Comparison of ENCODE assay signal across 23 cellular contexts in the genomic region with DNA sequence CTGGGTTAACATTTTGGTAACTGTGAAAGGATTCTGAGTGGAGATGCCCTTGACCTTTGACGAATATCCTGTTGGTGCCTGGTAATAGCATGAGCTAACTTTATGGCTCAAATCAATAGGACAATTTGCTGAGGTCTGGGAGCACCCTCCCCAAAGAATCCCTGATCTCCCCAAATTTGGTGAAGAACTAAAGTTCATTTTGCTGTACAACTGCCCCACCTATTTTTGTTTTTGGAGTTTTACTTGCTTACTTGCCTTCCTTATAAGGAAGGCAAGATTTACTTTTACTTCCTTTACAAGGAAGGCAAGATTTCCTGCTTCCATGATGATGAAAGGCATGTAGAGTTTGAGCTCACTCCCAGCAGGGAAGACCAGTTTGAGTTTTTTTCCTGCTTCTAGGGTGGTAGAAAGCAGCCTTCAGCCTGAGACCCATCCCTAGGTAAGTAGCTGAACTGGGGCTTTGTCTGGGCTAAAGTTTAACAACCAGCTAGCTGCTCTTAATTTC. TPM values are rescaled to one million over a fixed set of nuclear protein-coding genes. Genes with fewer than 3 reads are reported as not detected.
A peak's percentile ranks its signal among the peaks of the same experiment; 100 is the strongest.
DNase-seq lines count a peak whose midpoint lies in the region; ATAC-seq, FAIRE-seq and TF ChIP-seq lines count a peak whose summit lies in the region.
"Had no signal": no experiment of that assay in that cellular context is flagged by ENCODE, and none has a peak within 500 bp of the region (broad histone marks: within the 10 kb centered on the region; RNA-seq: fewer than 3 reads in every experiment).

No MANE protein-coding gene starts in this region.

- no peak overlapping the region for H2BK12ac ChIP-seq in H9 (ENCODE audit: insufficient read length, low read depth, low read length)

- no peaks in the 10 kb centered on the region for H4K20me1 ChIP-seq in H9 (ENCODE audit: control insufficient read depth, insufficient read depth, insufficient read length)
- H4K20me1 ChIP-seq in HepG2 (ENCODE audit: insufficient read depth, low read length): no peaks in the 10 kb centered on the region

- H3K56ac ChIP-seq in H9 (ENCODE audit: insufficient read length, low read depth, low read length): no peak overlapping the region

- no peak overlapping the region for H3K23ac ChIP-seq in H9 (ENCODE audit: insufficient read length, low read depth, low read length)

- H3K4me2 ChIP-seq in H9 (ENCODE audit: insufficient read depth, insufficient read length, low read length) (no peak overlapping the region), HepG2 (ENCODE audit: low read depth, low read length) (no peak overlapping the region)

- peaks cover 33% of the 10 kb centered on the region in 2 experiments for H3K9me3 Mint-ChIP-seq in H9

- H3K27ac ChIP-seq in H9 (ENCODE audit: insufficient read length, low read depth, low read length) (no peak overlapping the region), iPS-20b (ENCODE audit: low read length) (peak overlapping the region; percentile 39), substantia nigra (ENCODE audit: low read depth, low read length, poor library complexity, severe bottlenecking) (no peak overlapping the region), HepG2 (ENCODE audit: extremely low read length, insufficient read depth, low read length) (no peak overlapping the region)
- H3K27ac ChIP-seq: heart right ventricle had no signal

- peaks cover 17 to 31% (median 22%) of the 10 kb centered on the region in 3 experiments for H3K36me3 Mint-ChIP-seq in H9 (ENCODE audit: insufficient read depth in 1 of 3, low read depth in 3 of 3)
- H3K36me3 Mint-ChIP-seq in T-helper 17 cell (ENCODE audit: low read depth): peaks cover 2% of the 10 kb centered on the region
- H3K36me3 Mint-ChIP-seq: CD4-positive, CD25-positive, alpha-beta regulatory T cell had no signal

- no peak for FAIRE-seq in HepG2 (lab: Jason Lieb, UNC)
- FAIRE-seq: A204.1, islet of Langerhans had no signal

- TF ChIP-seq RAD21 in HepG2 (CRISPR knock-in tag; IDR thresholded peaks at IDR 0.05): no peak

- no peak overlapping the region for H2AFZ ChIP-seq in H9 (ENCODE audit: low read length)
- H2AFZ ChIP-seq in HepG2 (ENCODE audit: low read length): no peak overlapping the region

- DNase-seq in AG04449 (ENCODE audit: low read depth, low spot score) (no peak), H9 (no peak), T-helper 17 cell (no peak), substantia nigra (lab: John Stamatoyannopoulos, UW) (no peak), NCI-H1105 treated with DMSO at 0.1 percent for 48 hours (lab: John Stamatoyannopoulos, UW) (no peak), COLO829 (ENCODE audit: low spot score) (no peak), HepG2 (ENCODE audit: low spot score) (no peak)
- DNase-seq: activated CD4-positive, alpha-beta T cell treated with anti-CD3 and anti-CD28 coated beads for 4 hours; activated CD8-positive, alpha-beta memory T cell treated with anti-CD3 and anti-CD28 coated beads, Interleukin-2, amount 10 ng/mL, durations not matched to agents 7 days and 5 days; CD4-positive, CD25-positive, alpha-beta regulatory T cell; endodermal cell; HCEC 1CT; heart right ventricle; NCI-H1694 treated with DMSO at 0.1 percent for 48 hours; NCI-H526 treated with DMSO at 0.1 percent for 48 hours; SW 1271 had no signal

- peaks cover 6% of the 10 kb centered on the region; the same call in 1 of the 2 replicates for H3K4me1 ChIP-seq in H9 (ENCODE audit: insufficient read depth, low read length)
- H3K4me1 ChIP-seq in iPS-20b (ENCODE audit: insufficient read depth, low read length): peaks cover 24% of the 10 kb centered on the region; the same call in 1 of the 2 replicates
- no peaks in the 10 kb centered on the region for H3K4me1 ChIP-seq in HepG2 (ENCODE audit: insufficient read depth, low read length)
- H3K4me1 ChIP-seq: heart right ventricle had no signal

- TF ChIP-seq CTCF in AG04449 (IDR thresholded peaks at IDR 0.05; ENCODE audit: insufficient read depth, low read length, missing control alignments) (no peak), H9 (conservative IDR thresholded peaks at IDR 0.05) (no peak), HepG2 (CRISPR knock-in tag; IDR thresholded peaks at IDR 0.05) (no peak)

- H3K36me3 ChIP-seq in iPS-20b (ENCODE audit: insufficient read depth, low read depth, low read length): no peaks in the 10 kb centered on the region
- no peaks in the 10 kb centered on the region for H3K36me3 ChIP-seq in HepG2 (replicated peaks in 1 of 2; ENCODE audit: control insufficient read depth in 1 of 2, insufficient read depth in 2 of 2, low read length in 2 of 2)
- H3K36me3 ChIP-seq: heart right ventricle had no signal

- no peak overlapping the region for H2BK15ac ChIP-seq in H9 (ENCODE audit: low read depth, low read length)

- TF ChIP-seq EP300 in HepG2 (IDR thresholded peaks at IDR 0.05; ENCODE audit: low read depth in 2 of 2, low read length in 2 of 2) (no peak), HepG2 (CRISPR knock-in tag; IDR thresholded peaks at IDR 0.05; ENCODE audit: borderline replicate concordance) (no peak)

- no peak overlapping the region for H3K14ac ChIP-seq in H9 (ENCODE audit: insufficient read depth, low read length)

- H3K79me1 ChIP-seq in H9 (ENCODE audit: insufficient read depth, low read depth, low read length, poor library complexity, severe bottlenecking): no peaks in the 10 kb centered on the region

- H3K9ac ChIP-seq in H9 (ENCODE audit: extremely low read depth, insufficient read length, low read length) (no peak overlapping the region), iPS-20b (ENCODE audit: low read depth, low read length) (peak overlapping the region; percentile 33; the same call in 1 of the 2 replicates), HepG2 (ENCODE audit: insufficient read depth, low read depth, low read length) (no peak overlapping the region)

- H3K4me3 Mint-ChIP-seq in H9 (no peak overlapping the region), T-helper 17 cell (peak overlapping the region; percentile 31)
- H3K4me3 Mint-ChIP-seq: activated CD8-positive, alpha-beta memory T cell treated with anti-CD3 and anti-CD28 coated beads, Interleukin-2, amount 10 ng/mL, durations not matched to agents 7 days and 5 days; activated naive CD8-positive, alpha-beta T cell; activated T-helper 1 cell treated with anti-CD3 and anti-CD28 coated beads, Interleukin-12 subunit alpha, Interleukin-12 subunit beta, Interleukin-2, Interleukin-4 antibody, amounts not matched to agents 30 ng/mL and 10 ng/mL and 1 ng/mL, durations not matched to agents 14 hours and 24 hours and 36 hours; CD4-positive, CD25-positive, alpha-beta regulatory T cell; endodermal cell had no signal

- no TSS peak for BruUV-seq in HepG2 (replicated peaks; lab: Mats Ljungman, UMichigan)

- CTCF ChIA-PET in AG04449 (lab: Yijun Ruan, JAX): interaction anchor here (1.4 to 2.3 kb wide), 2 partner anchors 215 to 541 kb away, joined by 5 to 10 read pairs; no protein-coding TSS in a partner anchor
- CTCF ChIA-PET in HepG2 (lab: Yijun Ruan, JAX; ENCODE audit: low intra/inter-chr PET ratio, low total read pairs): no interaction called here

- no peak overlapping the region for H2BK5ac ChIP-seq in H9 (ENCODE audit: insufficient read length, low read length)

- no peak overlapping the region for H2BK120ac ChIP-seq in H9 (ENCODE audit: low read depth, low read length, poor library complexity, severe bottlenecking)

- no peak overlapping the region for H2AK5ac ChIP-seq in H9 (ENCODE audit: insufficient read length, low read length)

- H3K27me3 ChIP-seq in H9 (ENCODE audit: insufficient read depth, low read length) (no peaks in the 10 kb centered on the region), iPS-20b (ENCODE audit: insufficient read depth, low read length) (no peaks in the 10 kb centered on the region), HepG2 (ENCODE audit: control insufficient read depth in 1 of 2, insufficient read depth in 2 of 2, low read length in 2 of 2) (peaks cover 0 to 4% of the 10 kb centered on the region in 2 experiments; a peak in 2 of 5 replicates)

- no peak overlapping the region for H3K4ac ChIP-seq in H9 (ENCODE audit: low read depth, low read length)

- no peaks in the 10 kb centered on the region for H3K23me2 ChIP-seq in H9 (ENCODE audit: insufficient read length, low read depth, low read length, poor library complexity, severe bottlenecking)

- H3K27ac Mint-ChIP-seq in H9: peak overlapping the region in 2 of 3 experiments; percentile 69 to 80; a peak in 4 of 7 replicates
- peak overlapping the region; percentile 27 for H3K27ac Mint-ChIP-seq in T-helper 17 cell
- H3K27ac Mint-ChIP-seq: activated CD8-positive, alpha-beta memory T cell treated with anti-CD3 and anti-CD28 coated beads, Interleukin-2, amount 10 ng/mL, durations not matched to agents 7 days and 5 days; activated naive CD8-positive, alpha-beta T cell; activated T-helper 1 cell treated with anti-CD3 and anti-CD28 coated beads, Interleukin-12 subunit alpha, Interleukin-12 subunit beta, Interleukin-2, Interleukin-4 antibody, amounts not matched to agents 30 ng/mL and 10 ng/mL and 1 ng/mL, durations not matched to agents 14 hours and 24 hours and 36 hours; CD4-positive, CD25-positive, alpha-beta regulatory T cell; endodermal cell had no signal

- H3K4me1 Mint-ChIP-seq in H9: peaks cover 37 to 40% of the 10 kb centered on the region in 2 experiments
- peaks cover 12% of the 10 kb centered on the region for H3K4me1 Mint-ChIP-seq in T-helper 17 cell

- no peak overlapping the region for H3K18ac ChIP-seq in H9 (ENCODE audit: insufficient read length, low read depth, low read length)

- no CpG with 5 or more reads among the region's 1 CpG for WGBS in H9 (ENCODE audit: extremely low coverage, insufficient read length, low lambda C conversion rate)
- WGBS in HepG2 (ENCODE audit: low lambda C conversion rate): 0% methylated on average over 1 of the region's 1 CpG

- H3K27me3 Mint-ChIP-seq in H9 (ENCODE audit: low read depth) (no peaks in the 10 kb centered on the region), T-helper 17 cell (peaks cover 9% of the 10 kb centered on the region)

- ATAC-seq in T-helper 17 cell (no peak), HepG2 (no peak)
- ATAC-seq: activated CD8-positive, alpha-beta memory T cell treated with anti-CD3 and anti-CD28 coated beads, Interleukin-2, amount 10 ng/mL, durations not matched to agents 7 days and 5 days; heart right ventricle had no signal

- H3T11ph ChIP-seq in H9 (ENCODE audit: low read length): no peak overlapping the region

- in situ Hi-C loops in HepG2 (cut with HindIII; ENCODE audit: extremely low pct_ligation_motif_present, low pct_unique_long_range_greater_than_20kb): no loop called here

- no peak overlapping the region for H4K5ac ChIP-seq in H9 (ENCODE audit: insufficient read length, low read depth, low read length)

- H3K9me3 ChIP-seq in H9 (ENCODE audit: control insufficient read depth, low read depth, low read length) (peaks cover 4% of the 10 kb centered on the region), T-helper 17 cell (ENCODE audit: control insufficient read depth, low read length, poor library complexity, severe bottlenecking) (peaks cover under 1% of the 10 kb centered on the region), iPS-20b (ENCODE audit: insufficient read depth, low read depth, low read length) (peaks cover 28% of the 10 kb centered on the region), HepG2 (ENCODE audit: low read length) (peaks cover 7% of the 10 kb centered on the region)

- TF ChIP-seq POLR2A in HepG2 (IDR thresholded peaks at IDR 0.05; ENCODE audit: insufficient read depth in 1 of 2, low read depth in 2 of 2, low read length in 2 of 2): no peak

- intact Hi-C loops in HepG2 (cut with micrococcal nuclease; ENCODE audit: unreplicated experiment): loop anchor here (1.0 kb wide), 1 partner anchor 21 kb away; no protein-coding TSS in a partner anchor

- no peak overlapping the region for H2BK20ac ChIP-seq in H9 (ENCODE audit: low read depth, low read length, poor library complexity, severe bottlenecking)

- H3K4me3 ChIP-seq in AG04449 (ENCODE audit: low read depth, low read length) (peak overlapping the region; percentile 40), iPS-20b (ENCODE audit: low read length) (peak overlapping the region; percentile 42), HepG2 (replicated peaks in 1 of 3; ENCODE audit: insufficient read depth in 1 of 3, low read depth in 2 of 3, low read length in 3 of 3) (no peak overlapping the region)
- H3K4me3 ChIP-seq: heart right ventricle had no signal

- H4K8ac ChIP-seq in H9 (replicated peaks; ENCODE audit: insufficient read length, low read depth, low read length): no peak overlapping the region

- H3K79me2 ChIP-seq in H9 (ENCODE audit: insufficient read depth, low read length) (no peaks in the 10 kb centered on the region), HepG2 (ENCODE audit: insufficient read depth, low read length) (no peaks in the 10 kb centered on the region)

- POLR2A ChIA-PET in AG04449 (lab: Yijun Ruan, JAX): no interaction called here
- POLR2A ChIA-PET in HepG2 (lab: Yijun Ruan, JAX): no interaction called here

- no peak overlapping the region for H4K91ac ChIP-seq in H9 (ENCODE audit: insufficient read length, low read depth, low read length)

RNA-seq across cellular contexts. Expression of gene KRTAP4-9, which starts 2.8 kb away (rescaled TPM):
- total RNA-seq in H9 (2021) (not detected in 2 replicates), T-helper 17 cell (not detected), HepG2 (2016; rRNA removed; fragmentation: Illumina TruSeq; extraction: Trizol) (not detected in 2 replicates)
- not detected in 2 replicates for total RNA-seq in HepG2 (2016; cell fraction: cytosol; rRNA removed; fragmentation: Illumina TruSeq; extraction: Trizol; ENCODE audit: low read depth)
- not detected in 2 replicates for total RNA-seq in HepG2 (2016; cell fraction: insoluble cytoplasmic fraction; rRNA removed; fragmentation: Illumina TruSeq; extraction: Trizol)
- total RNA-seq in HepG2 (2016; cell fraction: membrane; rRNA removed; fragmentation: Illumina TruSeq; extraction: Trizol): not detected in 2 replicates
- not detected in 2 replicates for total RNA-seq in HepG2 (2016; cell fraction: nucleus; rRNA removed; fragmentation: Illumina TruSeq; extraction: Trizol)
- not detected in 2 replicates for polyA plus RNA-seq in HepG2 (2011; rRNA removed)
- not detected in 2 replicates for polyA plus RNA-seq in HepG2 (2011; cell fraction: cytosol; rRNA removed)
- not detected in 2 replicates for polyA plus RNA-seq in HepG2 (2011; cell fraction: nucleus; rRNA removed)
- polyA plus RNA-seq in HepG2 (2012): not detected in 2 replicates
- polyA plus RNA-seq in HepG2 (2016; cell fraction: cytosol; fragmentation: Illumina TruSeq; extraction: Trizol; ENCODE audit: low read depth): not detected in 2 replicates
- not detected in 2 replicates for polyA plus RNA-seq in HepG2 (2016; cell fraction: insoluble cytoplasmic fraction; fragmentation: Illumina TruSeq; extraction: Trizol; ENCODE audit: low read depth)
- not detected in 2 replicates for polyA plus RNA-seq in HepG2 (2016; cell fraction: membrane; fragmentation: Illumina TruSeq; extraction: Trizol; ENCODE audit: low read depth)
- not detected in 2 replicates for polyA plus RNA-seq in HepG2 (2016; cell fraction: nucleus; fragmentation: Illumina TruSeq; extraction: Trizol; ENCODE audit: insufficient read depth, low read depth)
- polyA minus RNA-seq in HepG2 (2011; rRNA and poly(A)+ RNA removed; ENCODE audit: low replicate concordance): not detected in 2 replicates
- polyA minus RNA-seq in HepG2 (2011; cell fraction: cytosol; rRNA and poly(A)+ RNA removed): not detected in 2 replicates
- polyA minus RNA-seq in HepG2 (2011; cell fraction: nucleus; rRNA and poly(A)+ RNA removed): not detected in 2 replicates
- total RNA-seq: activated CD8-positive, alpha-beta memory T cell treated with anti-CD3 and anti-CD28 coated beads, Interleukin-2, amount 10 ng/mL, durations not matched to agents 7 days and 5 days; activated T-helper 1 cell treated with anti-CD3 and anti-CD28 coated beads, Interleukin-12 subunit alpha, Interleukin-12 subunit beta, Interleukin-2, Interleukin-4 antibody, amounts not matched to agents 30 ng/mL and 10 ng/mL and 1 ng/mL, durations not matched to agents 14 hours and 24 hours and 36 hours; CD4-positive, CD25-positive, alpha-beta regulatory T cell; endodermal cell; heart right ventricle; urinary bladder had no signal
- polyA plus RNA-seq: CD4-positive, CD25-positive, alpha-beta regulatory T cell; heart right ventricle; urinary bladder had no signal

RNA-seq across cellular contexts. Expression of gene KRTAP4-16, which starts 6.0 kb away (rescaled TPM):
- total RNA-seq in H9 (2021) (not detected in 2 replicates), T-helper 17 cell (not detected), HepG2 (2016; rRNA removed; fragmentation: Illumina TruSeq; extraction: Trizol) (not detected in 2 replicates)
- total RNA-seq in HepG2 (2016; cell fraction: cytosol; rRNA removed; fragmentation: Illumina TruSeq; extraction: Trizol; ENCODE audit: low read depth): not detected in 2 replicates
- total RNA-seq in HepG2 (2016; cell fraction: insoluble cytoplasmic fraction; rRNA removed; fragmentation: Illumina TruSeq; extraction: Trizol): not detected in 2 replicates
- not detected in 2 replicates for total RNA-seq in HepG2 (2016; cell fraction: membrane; rRNA removed; fragmentation: Illumina TruSeq; extraction: Trizol)
- total RNA-seq in HepG2 (2016; cell fraction: nucleus; rRNA removed; fragmentation: Illumina TruSeq; extraction: Trizol): not detected in 2 replicates
- not detected in 2 replicates for polyA plus RNA-seq in HepG2 (2011; rRNA removed)
- polyA plus RNA-seq in HepG2 (2011; cell fraction: cytosol; rRNA removed): not detected in 2 replicates
- polyA plus RNA-seq in HepG2 (2011; cell fraction: nucleus; rRNA removed): not detected in 2 replicates
- polyA plus RNA-seq in HepG2 (2012): not detected in 2 replicates
- not detected in 2 replicates for polyA plus RNA-seq in HepG2 (2016; cell fraction: cytosol; fragmentation: Illumina TruSeq; extraction: Trizol; ENCODE audit: low read depth)
- polyA plus RNA-seq in HepG2 (2016; cell fraction: insoluble cytoplasmic fraction; fragmentation: Illumina TruSeq; extraction: Trizol; ENCODE audit: low read depth): not detected in 2 replicates
- not detected in 2 replicates for polyA plus RNA-seq in HepG2 (2016; cell fraction: membrane; fragmentation: Illumina TruSeq; extraction: Trizol; ENCODE audit: low read depth)
- polyA plus RNA-seq in HepG2 (2016; cell fraction: nucleus; fragmentation: Illumina TruSeq; extraction: Trizol; ENCODE audit: insufficient read depth, low read depth): not detected in 2 replicates
- polyA minus RNA-seq in HepG2 (2011; rRNA and poly(A)+ RNA removed; ENCODE audit: low replicate concordance): not detected in 2 replicates
- not detected in 2 replicates for polyA minus RNA-seq in HepG2 (2011; cell fraction: cytosol; rRNA and poly(A)+ RNA removed)
- not detected in 2 replicates for polyA minus RNA-seq in HepG2 (2011; cell fraction: nucleus; rRNA and poly(A)+ RNA removed)
- total RNA-seq: activated CD8-positive, alpha-beta memory T cell treated with anti-CD3 and anti-CD28 coated beads, Interleukin-2, amount 10 ng/mL, durations not matched to agents 7 days and 5 days; activated T-helper 1 cell treated with anti-CD3 and anti-CD28 coated beads, Interleukin-12 subunit alpha, Interleukin-12 subunit beta, Interleukin-2, Interleukin-4 antibody, amounts not matched to agents 30 ng/mL and 10 ng/mL and 1 ng/mL, durations not matched to agents 14 hours and 24 hours and 36 hours; CD4-positive, CD25-positive, alpha-beta regulatory T cell; endodermal cell; heart right ventricle; lower leg skin; urinary bladder had no signal
- polyA plus RNA-seq: CD4-positive, CD25-positive, alpha-beta regulatory T cell; heart right ventricle; urinary bladder had no signal

RNA-seq across cellular contexts. Expression of gene KRTAP4-8, which starts 10.1 kb away (rescaled TPM):
- total RNA-seq in H9 (2021) (not detected in 2 replicates), T-helper 17 cell (not detected), HepG2 (2016; rRNA removed; fragmentation: Illumina TruSeq; extraction: Trizol) (not detected in 2 replicates)
- not detected in 2 replicates for total RNA-seq in HepG2 (2016; cell fraction: cytosol; rRNA removed; fragmentation: Illumina TruSeq; extraction: Trizol; ENCODE audit: low read depth)
- total RNA-seq in HepG2 (2016; cell fraction: insoluble cytoplasmic fraction; rRNA removed; fragmentation: Illumina TruSeq; extraction: Trizol): not detected in 2 replicates
- total RNA-seq in HepG2 (2016; cell fraction: membrane; rRNA removed; fragmentation: Illumina TruSeq; extraction: Trizol): not detected in 2 replicates
- total RNA-seq in HepG2 (2016; cell fraction: nucleus; rRNA removed; fragmentation: Illumina TruSeq; extraction: Trizol): not detected in 2 replicates
- not detected in 2 replicates for polyA plus RNA-seq in HepG2 (2011; rRNA removed)
- polyA plus RNA-seq in HepG2 (2011; cell fraction: cytosol; rRNA removed): not detected in 2 replicates
- not detected in 2 replicates for polyA plus RNA-seq in HepG2 (2011; cell fraction: nucleus; rRNA removed)
- not detected in 2 replicates for polyA plus RNA-seq in HepG2 (2012)
- polyA plus RNA-seq in HepG2 (2016; cell fraction: cytosol; fragmentation: Illumina TruSeq; extraction: Trizol; ENCODE audit: low read depth): not detected in 2 replicates
- not detected in 2 replicates for polyA plus RNA-seq in HepG2 (2016; cell fraction: insoluble cytoplasmic fraction; fragmentation: Illumina TruSeq; extraction: Trizol; ENCODE audit: low read depth)
- polyA plus RNA-seq in HepG2 (2016; cell fraction: membrane; fragmentation: Illumina TruSeq; extraction: Trizol; ENCODE audit: low read depth): not detected in 2 replicates
- polyA plus RNA-seq in HepG2 (2016; cell fraction: nucleus; fragmentation: Illumina TruSeq; extraction: Trizol; ENCODE audit: insufficient read depth, low read depth): not detected in 2 replicates
- not detected in 2 replicates for polyA minus RNA-seq in HepG2 (2011; rRNA and poly(A)+ RNA removed; ENCODE audit: low replicate concordance)
- not detected in 2 replicates for polyA minus RNA-seq in HepG2 (2011; cell fraction: cytosol; rRNA and poly(A)+ RNA removed)
- not detected in 2 replicates for polyA minus RNA-seq in HepG2 (2011; cell fraction: nucleus; rRNA and poly(A)+ RNA removed)
- total RNA-seq: activated CD8-positive, alpha-beta memory T cell treated with anti-CD3 and anti-CD28 coated beads, Interleukin-2, amount 10 ng/mL, durations not matched to agents 7 days and 5 days; activated T-helper 1 cell treated with anti-CD3 and anti-CD28 coated beads, Interleukin-12 subunit alpha, Interleukin-12 subunit beta, Interleukin-2, Interleukin-4 antibody, amounts not matched to agents 30 ng/mL and 10 ng/mL and 1 ng/mL, durations not matched to agents 14 hours and 24 hours and 36 hours; CD4-positive, CD25-positive, alpha-beta regulatory T cell; endodermal cell; heart right ventricle; urinary bladder had no signal
- polyA plus RNA-seq: CD4-positive, CD25-positive, alpha-beta regulatory T cell; heart right ventricle; urinary bladder had no signal

RNA-seq across cellular contexts. Expression of gene KRTAP4-11, which starts 10.2 kb away (rescaled TPM):
- total RNA-seq in H9 (2021): not detected in 2 replicates
- total RNA-seq in T-helper 17 cell: not detected
- total RNA-seq in HepG2 (2016; rRNA removed; fragmentation: Illumina TruSeq; extraction: Trizol): not detected in 2 replicates
- not detected in 2 replicates for total RNA-seq in HepG2 (2016; cell fraction: cytosol; rRNA removed; fragmentation: Illumina TruSeq; extraction: Trizol; ENCODE audit: low read depth)
- total RNA-seq in HepG2 (2016; cell fraction: insoluble cytoplasmic fraction; rRNA removed; fragmentation: Illumina TruSeq; extraction: Trizol): not detected in 2 replicates
- total RNA-seq in HepG2 (2016; cell fraction: membrane; rRNA removed; fragmentation: Illumina TruSeq; extraction: Trizol): not detected in 2 replicates
- total RNA-seq in HepG2 (2016; cell fraction: nucleus; rRNA removed; fragmentation: Illumina TruSeq; extraction: Trizol): not detected in 2 replicates
- not detected in 2 replicates for polyA plus RNA-seq in HepG2 (2011; rRNA removed)
- not detected in 2 replicates for polyA plus RNA-seq in HepG2 (2011; cell fraction: cytosol; rRNA removed)
- not detected in 2 replicates for polyA plus RNA-seq in HepG2 (2011; cell fraction: nucleus; rRNA removed)
- not detected in 2 replicates for polyA plus RNA-seq in HepG2 (2012)
- polyA plus RNA-seq in HepG2 (2016; cell fraction: cytosol; fragmentation: Illumina TruSeq; extraction: Trizol; ENCODE audit: low read depth): not detected in 2 replicates
- not detected in 2 replicates for polyA plus RNA-seq in HepG2 (2016; cell fraction: insoluble cytoplasmic fraction; fragmentation: Illumina TruSeq; extraction: Trizol; ENCODE audit: low read depth)
- polyA plus RNA-seq in HepG2 (2016; cell fraction: membrane; fragmentation: Illumina TruSeq; extraction: Trizol; ENCODE audit: low read depth): not detected in 2 replicates
- not detected in 2 replicates for polyA plus RNA-seq in HepG2 (2016; cell fraction: nucleus; fragmentation: Illumina TruSeq; extraction: Trizol; ENCODE audit: insufficient read depth, low read depth)
- not detected in 2 replicates for polyA minus RNA-seq in HepG2 (2011; rRNA and poly(A)+ RNA removed; ENCODE audit: low replicate concordance)
- not detected in 2 replicates for polyA minus RNA-seq in HepG2 (2011; cell fraction: cytosol; rRNA and poly(A)+ RNA removed)
- not detected in 2 replicates for polyA minus RNA-seq in HepG2 (2011; cell fraction: nucleus; rRNA and poly(A)+ RNA removed)
- total RNA-seq: activated CD8-positive, alpha-beta memory T cell treated with anti-CD3 and anti-CD28 coated beads, Interleukin-2, amount 10 ng/mL, durations not matched to agents 7 days and 5 days; activated T-helper 1 cell treated with anti-CD3 and anti-CD28 coated beads, Interleukin-12 subunit alpha, Interleukin-12 subunit beta, Interleukin-2, Interleukin-4 antibody, amounts not matched to agents 30 ng/mL and 10 ng/mL and 1 ng/mL, durations not matched to agents 14 hours and 24 hours and 36 hours; CD4-positive, CD25-positive, alpha-beta regulatory T cell; endodermal cell; heart right ventricle; urinary bladder had no signal
- polyA plus RNA-seq: CD4-positive, CD25-positive, alpha-beta regulatory T cell; heart right ventricle; urinary bladder had no signal

RNA-seq across cellular contexts. Expression of gene KRTAP4-12, which starts 16.0 kb away (rescaled TPM):
- total RNA-seq in H9 (2021) (not detected in 2 replicates), T-helper 17 cell (not detected), HepG2 (2016; rRNA removed; fragmentation: Illumina TruSeq; extraction: Trizol) (not detected in 2 replicates)
- not detected in 2 replicates for total RNA-seq in HepG2 (2016; cell fraction: cytosol; rRNA removed; fragmentation: Illumina TruSeq; extraction: Trizol; ENCODE audit: low read depth)
- not detected in 2 replicates for total RNA-seq in HepG2 (2016; cell fraction: insoluble cytoplasmic fraction; rRNA removed; fragmentation: Illumina TruSeq; extraction: Trizol)
- not detected in 2 replicates for total RNA-seq in HepG2 (2016; cell fraction: membrane; rRNA removed; fragmentation: Illumina TruSeq; extraction: Trizol)
- not detected in 2 replicates for total RNA-seq in HepG2 (2016; cell fraction: nucleus; rRNA removed; fragmentation: Illumina TruSeq; extraction: Trizol)
- polyA plus RNA-seq in HepG2 (2011; rRNA removed): not detected in 2 replicates
- polyA plus RNA-seq in HepG2 (2011; cell fraction: cytosol; rRNA removed): not detected in 2 replicates
- not detected in 2 replicates for polyA plus RNA-seq in HepG2 (2011; cell fraction: nucleus; rRNA removed)
- polyA plus RNA-seq in HepG2 (2012): not detected in 2 replicates
- polyA plus RNA-seq in HepG2 (2016; cell fraction: cytosol; fragmentation: Illumina TruSeq; extraction: Trizol; ENCODE audit: low read depth): not detected in 2 replicates
- polyA plus RNA-seq in HepG2 (2016; cell fraction: insoluble cytoplasmic fraction; fragmentation: Illumina TruSeq; extraction: Trizol; ENCODE audit: low read depth): not detected in 2 replicates
- polyA plus RNA-seq in HepG2 (2016; cell fraction: membrane; fragmentation: Illumina TruSeq; extraction: Trizol; ENCODE audit: low read depth): not detected in 2 replicates
- not detected in 2 replicates for polyA plus RNA-seq in HepG2 (2016; cell fraction: nucleus; fragmentation: Illumina TruSeq; extraction: Trizol; ENCODE audit: insufficient read depth, low read depth)
- polyA minus RNA-seq in HepG2 (2011; rRNA and poly(A)+ RNA removed; ENCODE audit: low replicate concordance): not detected in 2 replicates
- polyA minus RNA-seq in HepG2 (2011; cell fraction: cytosol; rRNA and poly(A)+ RNA removed): not detected in 2 replicates
- not detected in 2 replicates for polyA minus RNA-seq in HepG2 (2011; cell fraction: nucleus; rRNA and poly(A)+ RNA removed)
- total RNA-seq: activated CD8-positive, alpha-beta memory T cell treated with anti-CD3 and anti-CD28 coated beads, Interleukin-2, amount 10 ng/mL, durations not matched to agents 7 days and 5 days; activated T-helper 1 cell treated with anti-CD3 and anti-CD28 coated beads, Interleukin-12 subunit alpha, Interleukin-12 subunit beta, Interleukin-2, Interleukin-4 antibody, amounts not matched to agents 30 ng/mL and 10 ng/mL and 1 ng/mL, durations not matched to agents 14 hours and 24 hours and 36 hours; CD4-positive, CD25-positive, alpha-beta regulatory T cell; endodermal cell; heart right ventricle; urinary bladder had no signal
- polyA plus RNA-seq: CD4-positive, CD25-positive, alpha-beta regulatory T cell; heart right ventricle; urinary bladder had no signal

Comparison
In these comparisons a context has a peak if more than half of its experiments do, and no peak if none do; other contexts are left out.
1. H3K4me3 ChIP-seq: peak in AG04449 (single experiment) and iPS-20b (single experiment); none in HepG2 (0 of 3).